18 cellular contexts compared by ENCODE assay signal in genomic region chr22:30538280-30538679, GRCh38. TPM values are rescaled to one million over a fixed set of nuclear protein-coding genes. Genes with fewer than 3 reads are reported as not detected.
A peak's percentile ranks its signal among the peaks of the same experiment; 100 is the strongest.
DNase-seq lines count a peak whose midpoint lies in the region; ATAC-seq, FAIRE-seq and TF ChIP-seq lines count a peak whose summit lies in the region.
"Had no signal": no experiment of that assay in that cellular context is flagged by ENCODE, and none has a peak within 500 bp of the region (broad histone marks: within the 10 kb centered on the region; RNA-seq: fewer than 3 reads in every experiment).

No MANE protein-coding gene starts in this region.

- peaks cover 12% of the 10 kb centered on the region for H3K27me3 ChIP-seq in mammary epithelial cell (ENCODE audit: insufficient read depth, low read length)
- H3K27me3 ChIP-seq in right cardiac atrium (ENCODE audit: control insufficient read depth, insufficient read depth), result no peaks in the 10 kb centered on the region

- FAIRE-seq in frontal cortex (lab: Jason Lieb, UNC), result no peak

- in situ Hi-C loops in mammary epithelial cell (cut with MboI; ENCODE audit: low sequenced_read_pairs in 2 of 2), result no loop called here

- no peak overlapping the region for H3K9ac ChIP-seq in mammary epithelial cell (ENCODE audit: insufficient read depth, low read length)

- peak; percentile 21 for DNase-seq in DMS 273 (lab: John Stamatoyannopoulos, UW; ENCODE audit: unreplicated experiment)
- DNase-seq in DMS 273 treated with DMSO at 0.1 percent for 48 hours (lab: John Stamatoyannopoulos, UW), result no peak
- peak; percentile 58 for DNase-seq in NCI-H2171 treated with DMSO at 0.1 percent for 48 hours (lab: John Stamatoyannopoulos, UW)
- DNase-seq in mammary epithelial cell, result peak; percentile 54
- peak; percentile 16 for DNase-seq in myocyte (ENCODE audit: low read depth)
- DNase-seq in NCI-H82 treated with DMSO at 0.1 percent for 48 hours (lab: John Stamatoyannopoulos, UW; ENCODE audit: unreplicated experiment), result no peak
- DNase-seq in frontal cortex (ENCODE audit: low spot score in 2 of 2), result no peak
- no peak for DNase-seq in right cardiac atrium
- DNase-seq: activated CD4-positive, alpha-beta T cell treated with anti-CD3 and anti-CD28 coated beads, Interleukin-2, amount 50 U/mL, for 4 hours; activated gamma-delta T cell treated with Interleukin-2 at 50 U/mL for 16 hours; amniotic stem cell; C1 segment of cervical spinal cord; endodermal cell; NCI-H2029 had no signal

- H3K36me3 ChIP-seq in mammary epithelial cell (ENCODE audit: insufficient read depth, low read length), result no peaks in the 10 kb centered on the region
- H3K36me3 ChIP-seq: suprapubic skin had no signal

- BruUV-seq in mammary epithelial cell (replicated peaks; lab: Mats Ljungman, UMichigan), result TSS peak; percentile 66

- no peak for ATAC-seq in right cardiac atrium
- ATAC-seq: left lobe of liver, Panc1 had no signal

- TF ChIP-seq CTCF in mammary epithelial cell (conservative IDR thresholded peaks at IDR 0.05 in 1 of 2, IDR thresholded peaks at IDR 0.05 in 1 of 2; ENCODE audit: extremely low read depth in 1 of 2, insufficient read depth in 1 of 2, low read depth in 1 of 2, low read length in 2 of 2), result no peak

- H2AFZ ChIP-seq in mammary epithelial cell (ENCODE audit: low read depth, low read length), result no peak overlapping the region

- H3K27ac ChIP-seq in mammary epithelial cell (ENCODE audit: insufficient read depth, low read depth, low read length) (no peak overlapping the region), right cardiac atrium (ENCODE audit: low read length) (no peak overlapping the region)
- H3K27ac ChIP-seq: 22Rv1, suprapubic skin had no signal

- H3K4me2 ChIP-seq in mammary epithelial cell (ENCODE audit: insufficient read depth, low read depth, low read length), result no peak overlapping the region

- H3K4me3 ChIP-seq in mammary epithelial cell (replicated peaks in 1 of 3; ENCODE audit: insufficient read depth in 1 of 3, low read depth in 2 of 3, low read length in 3 of 3) (no peak overlapping the region), right cardiac atrium (ENCODE audit: low read length) (no peak overlapping the region)
- H3K4me3 ChIP-seq: suprapubic skin had no signal

- H3K79me2 ChIP-seq in mammary epithelial cell (ENCODE audit: insufficient read depth, low read length), result no peaks in the 10 kb centered on the region

- intact Hi-C loops in mammary epithelial cell (cut with micrococcal nuclease) (no loop called here), right cardiac atrium (cut with DNase I) (no loop called here)

- no peaks in the 10 kb centered on the region for H3K4me1 ChIP-seq in mammary epithelial cell (ENCODE audit: insufficient read depth, low read length)
- no peaks in the 10 kb centered on the region for H3K4me1 ChIP-seq in right cardiac atrium (ENCODE audit: control insufficient read depth, insufficient read depth, low read length)

- CTCF ChIA-PET in mammary epithelial cell (lab: Charles Lee; ENCODE audit: low non-redundant PET), result no interaction called here

- no peaks in the 10 kb centered on the region for H3K9me3 ChIP-seq in mammary epithelial cell (replicated peaks; ENCODE audit: insufficient read depth, low read length)
- no peaks in the 10 kb centered on the region for H3K9me3 ChIP-seq in right cardiac atrium (ENCODE audit: control insufficient read depth, low read length)
- H3K9me3 ChIP-seq: suprapubic skin had no signal

- WGBS in mammary epithelial cell (ENCODE audit: low coverage, missing lambda C conversion rate), result 63% methylated on average over 6 of the region's 6 CpGs
- WGBS in right cardiac atrium, result 79% methylated on average over 6 of the region's 6 CpGs

- H4K20me1 ChIP-seq in mammary epithelial cell (ENCODE audit: insufficient read depth, low read length), result no peaks in the 10 kb centered on the region

- dilution Hi-C loops in mammary epithelial cell (cut with HindIII; ENCODE audit: low sequenced_read_pairs), result no loop called here

RNA-seq across cellular contexts. Expression of gene SEC14L6, which starts 8.3 kb away (rescaled TPM):
- total RNA-seq in mammary epithelial cell, result under 1 TPM in 1 of 2 donors, not detected in 1; 0.33 TPM
- polyA plus RNA-seq in mammary epithelial cell, result 0.02 TPM
- not detected for polyA minus RNA-seq in mammary epithelial cell
- not detected in 2 replicates for total RNA-seq in myocyte
- not detected for polyA plus RNA-seq in myocyte (2012)
- total RNA-seq in frontal cortex, result 0.82 TPM
- under 1 TPM; 0.17 to 0.40 (median 0.23) TPM for total RNA-seq in right cardiac atrium
- polyA plus RNA-seq in right cardiac atrium, result 0.20 TPM

RNA-seq across cellular contexts. Expression of gene SEC14L4, which starts 32.8 kb away (rescaled TPM):
- not detected for total RNA-seq in mammary epithelial cell
- polyA plus RNA-seq in mammary epithelial cell, result 0.24 TPM
- polyA minus RNA-seq in mammary epithelial cell, result 3.5 TPM
- total RNA-seq in myocyte, result 0.10 TPM in 1 of 2 replicates, not detected in the other
- 0.03 TPM for polyA plus RNA-seq in myocyte (2012)
- total RNA-seq in frontal cortex, result not detected
- total RNA-seq in right cardiac atrium, result not detected
- polyA plus RNA-seq in right cardiac atrium, result not detected

RNA-seq across cellular contexts. Expression of gene GAL3ST1, which starts 36.2 kb away (rescaled TPM):
- total RNA-seq in mammary epithelial cell (not detected), myocyte (not detected in 2 replicates), frontal cortex (1.2 TPM), right cardiac atrium (under 1 TPM in 3 of 4 donors, not detected in 1; 0.17 to 0.93 (median 0.47) TPM)
- polyA plus RNA-seq in mammary epithelial cell (not detected), right cardiac atrium (0.75 TPM)
- polyA minus RNA-seq in mammary epithelial cell, result not detected
- polyA plus RNA-seq in myocyte (2012), result 0.06 TPM

RNA-seq across cellular contexts. Expression of gene PES1, which starts 53.4 kb away (rescaled TPM):
- total RNA-seq in mammary epithelial cell, result 10 to 100 TPM; 52.2 to 99.1 TPM
- 89.8 TPM for polyA plus RNA-seq in mammary epithelial cell
- polyA minus RNA-seq in mammary epithelial cell, result 145 TPM
- total RNA-seq in myocyte, result 56.1 and 69.8 TPM in 2 replicates
- 58.5 TPM for polyA plus RNA-seq in myocyte (2012)
- 52.2 TPM for total RNA-seq in frontal cortex
- total RNA-seq in right cardiac atrium, result 10 to 100 TPM; 23.7 to 31.9 (median 23.8) TPM
- 20.1 TPM for polyA plus RNA-seq in right cardiac atrium

Comparison
In these comparisons a context has a peak if more than half of its experiments do, and no peak if none do; other contexts are left out.
1. DNase-seq: peak in DMS 273 (single experiment), NCI-H2171 treated with DMSO at 0.1 percent for 48 hours (single experiment), mammary epithelial cell (single experiment) and myocyte (single experiment); none in DMS 273 treated with DMSO at 0.1 percent for 48 hours (single experiment), NCI-H82 treated with DMSO at 0.1 percent for 48 hours (single experiment), frontal cortex (0 of 2) and right cardiac atrium (0 of 3).